8 cellular contexts compared by ENCODE assay signal in the genomic region with DNA sequence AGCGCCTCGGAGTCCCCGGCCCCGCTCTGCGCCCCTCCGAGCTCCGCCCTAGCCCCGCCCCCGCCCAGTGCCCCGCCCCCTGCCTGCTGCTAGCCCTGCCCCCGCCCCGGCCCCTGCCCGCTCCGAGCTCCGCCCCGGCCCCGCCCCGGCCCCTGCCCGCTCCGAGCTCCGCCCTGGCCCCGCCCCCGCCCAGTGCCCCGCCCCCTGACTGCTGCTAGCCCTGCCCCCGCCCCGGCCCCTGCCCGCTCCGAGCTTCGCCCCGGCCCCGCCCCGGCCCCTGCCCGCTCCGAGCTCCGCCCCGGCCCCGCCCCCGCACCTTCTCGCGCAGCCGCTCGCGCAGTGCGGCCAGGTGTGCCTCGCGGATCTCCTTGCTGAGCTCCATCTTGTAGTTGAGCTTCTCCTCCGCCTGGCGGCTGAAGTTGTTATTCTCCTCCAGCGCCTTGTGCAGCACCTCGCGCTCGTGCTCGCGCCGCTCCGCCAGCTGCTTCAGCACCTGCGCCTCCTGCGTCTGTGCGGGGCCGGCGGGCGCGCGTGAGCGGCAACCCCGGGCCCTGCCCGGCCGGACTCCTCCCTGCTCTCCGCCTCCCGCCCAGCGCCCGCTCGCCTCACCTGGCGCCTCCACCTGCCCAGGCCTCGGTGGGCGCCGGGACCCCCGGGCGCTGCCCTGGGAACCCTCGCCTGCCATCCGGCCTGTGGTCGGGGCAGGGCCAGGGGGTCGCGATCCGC. TPM values are rescaled to one million over a fixed set of nuclear protein-coding genes. Genes with fewer than 3 reads are reported as not detected.
DNase-seq lines count a peak whose midpoint lies in the region; ATAC-seq and TF ChIP-seq lines count a peak whose summit lies in the region.

No MANE protein-coding gene starts in this region.

- POLR2A ChIA-PET in activated CD4-positive, alpha-beta T cell treated with anti-CD3 and anti-CD28 coated beads for 36 hours (lab: Charles Lee), result interaction anchor here (0.5 to 2.5 kb wide), 10 partner anchors 12 to 1165 kb away, joined by 3 to 12 read pairs (median 4); a partner anchor contains a TSS

- H3K4me3 Mint-ChIP-seq in activated CD4-positive, alpha-beta T cell treated with anti-CD3 and anti-CD28 coated beads for 36 hours, result peak overlapping the region; percentile 65

- H2AFZ ChIP-seq in ACC112 (ENCODE audit: low read length, unreplicated experiment), result no peak overlapping the region

- no peaks in the 10 kb centered on the region for H3K9me3 Mint-ChIP-seq in activated CD4-positive, alpha-beta T cell treated with anti-CD3 and anti-CD28 coated beads for 36 hours (ENCODE audit: low read depth)

- intact Hi-C loops in activated CD4-positive, alpha-beta T cell treated with anti-CD3 and anti-CD28 coated beads for 36 hours (cut with DNase I, micrococcal nuclease), result loop anchor here (1.0 to 5.0 kb wide), 7 partner anchors 11 to 223 kb away; a partner anchor contains a TSS
- intact Hi-C loops in left colon (cut with DNase I, micrococcal nuclease), result loop anchor here in 1 of 2 donors (10.0 kb wide), 1 partner anchor 87 kb away; a partner anchor contains a TSS

- no peaks in the 10 kb centered on the region for H3K36me3 Mint-ChIP-seq in activated CD4-positive, alpha-beta T cell treated with anti-CD3 and anti-CD28 coated beads for 36 hours (ENCODE audit: low read depth)

- CTCF ChIA-PET in activated CD4-positive, alpha-beta T cell treated with anti-CD3 and anti-CD28 coated beads for 36 hours (lab: Charles Lee), result interaction anchor here (0.6 to 1.8 kb wide), 17 partner anchors 9 to 306 kb away, joined by 3 to 14 read pairs (median 3); a partner anchor contains a TSS

- ATAC-seq in GM18867 (IDR thresholded peaks at IDR 0.05; ENCODE audit: unreplicated experiment) (peak; percentile 69), HG03097 (IDR thresholded peaks at IDR 0.05; ENCODE audit: low FRiP score, unreplicated experiment) (peak; percentile 51), left colon (peak; percentile 85)
- peak; percentile 73 for ATAC-seq in activated CD4-positive, alpha-beta T cell treated with anti-CD3 and anti-CD28 coated beads for 36 hours

- TF ChIP-seq CTCF in choroid plexus epithelial cell (conservative IDR thresholded peaks at IDR 0.05; ENCODE audit: low read depth, low read length), result peak; percentile 52

- no peak overlapping the region for H3K27ac ChIP-seq in ACC112 (ENCODE audit: low read depth, low read length)

- peaks cover 10% of the 10 kb centered on the region for H3K4me1 ChIP-seq in ACC112 (ENCODE audit: control insufficient read depth, insufficient read depth, low read length, unreplicated experiment)

- H3K36me3 ChIP-seq in ACC112 (ENCODE audit: insufficient read depth, low read length), result no peaks in the 10 kb centered on the region

- DNase-seq in NCI-H2196 treated with DMSO at 0.1 percent for 48 hours (lab: John Stamatoyannopoulos, UW; ENCODE audit: unreplicated experiment), result peak; percentile 92
- peak; percentile 98 for DNase-seq in activated CD4-positive, alpha-beta T cell treated with anti-CD3 and anti-CD28 coated beads for 36 hours
- DNase-seq in choroid plexus epithelial cell (ENCODE audit: low read depth), result peak; percentile 85
- peak; percentile 89 to 98 for DNase-seq in left colon
- DNase-seq in stimulated activated CD4-positive, alpha-beta T cell treated with anti-CD3 and anti-CD28 coated beads, Interleukin-2, amount 100 ng/mL, for 4 hours (ENCODE audit: low read depth), result peak; percentile 97

- H3K4me3 ChIP-seq in ACC112 (ENCODE audit: low read depth, low read length) (peak overlapping the region; percentile 72), choroid plexus epithelial cell (ENCODE audit: low read depth, low read length) (peak overlapping the region; percentile 57)

- no peaks in the 10 kb centered on the region for H3K27me3 ChIP-seq in ACC112 (ENCODE audit: insufficient read depth, low read length)

- H3K27ac Mint-ChIP-seq in activated CD4-positive, alpha-beta T cell treated with anti-CD3 and anti-CD28 coated beads for 36 hours, result no peak overlapping the region

- H3K27me3 Mint-ChIP-seq in activated CD4-positive, alpha-beta T cell treated with anti-CD3 and anti-CD28 coated beads for 36 hours, result no peaks in the 10 kb centered on the region

- H3K79me2 ChIP-seq in ACC112 (ENCODE audit: control insufficient read depth, insufficient read depth, low read length, unreplicated experiment), result no peaks in the 10 kb centered on the region

- peaks cover 31% of the 10 kb centered on the region for H3K4me1 Mint-ChIP-seq in activated CD4-positive, alpha-beta T cell treated with anti-CD3 and anti-CD28 coated beads for 36 hours

RNA-seq across cellular contexts. Expression of a gene that starts 11.3 kb away (rescaled TPM):
- total RNA-seq in activated CD4-positive, alpha-beta T cell treated with anti-CD3 and anti-CD28 coated beads for 36 hours, result 10 to 100 TPM; 15.4 to 17.6 TPM
- total RNA-seq in left colon, result 1 to 10 TPM; 2.9 to 5.5 TPM

RNA-seq across cellular contexts. Expression of a gene that starts 15.1 kb away (rescaled TPM):
- 10 to 100 TPM; 14.0 to 14.1 TPM for total RNA-seq in activated CD4-positive, alpha-beta T cell treated with anti-CD3 and anti-CD28 coated beads for 36 hours
- 10 to 100 TPM in 1 of 2 donors, 1 to 10 TPM in 1; 9.7 to 11.6 TPM for total RNA-seq in left colon

RNA-seq across cellular contexts. Expression of a gene that starts 16.2 kb away (rescaled TPM):
- total RNA-seq in activated CD4-positive, alpha-beta T cell treated with anti-CD3 and anti-CD28 coated beads for 36 hours, result 10 to 100 TPM; 44.5 to 44.7 TPM
- 10 to 100 TPM; 16.9 to 34.6 TPM for total RNA-seq in left colon

RNA-seq across cellular contexts. Expression of a gene that starts 54.5 kb away (rescaled TPM):
- 1 to 10 TPM in 1 of 2 experiments, under 1 TPM in 1; 0.21 to 1.7 TPM for total RNA-seq in activated CD4-positive, alpha-beta T cell treated with anti-CD3 and anti-CD28 coated beads for 36 hours
- total RNA-seq in left colon, result 1 to 10 TPM in 1 of 2 donors, not detected in 1; 8.9 TPM
